ENCODE assay signal across 28 cellular contexts in genomic region chr12:105222326-105222655, GRCh38. TPM values are rescaled to one million over a fixed set of nuclear protein-coding genes. Genes with fewer than 3 reads are reported as not detected.
DNase-seq lines count a peak whose midpoint lies in the region; ATAC-seq, FAIRE-seq and TF ChIP-seq lines count a peak whose summit lies in the region.
"Had no signal": no experiment of that assay in that cellular context is flagged by ENCODE, and none has a peak within 500 bp of the region (broad histone marks: within the 10 kb centered on the region; RNA-seq: fewer than 3 reads in every experiment).

No MANE protein-coding gene starts in this region.

- H3K23ac ChIP-seq in H1 (ENCODE audit: insufficient read length) = no peak overlapping the region

- no peak for TF ChIP-seq RAD21 in H1 (IDR thresholded peaks at IDR 0.05 in 1 of 2, conservative IDR thresholded peaks at IDR 0.05 in 1 of 2; ENCODE audit: low read depth in 2 of 2, low read length in 2 of 2)

- no peak overlapping the region for H4K8ac ChIP-seq in H1 (ENCODE audit: extremely low read depth, insufficient read depth, low read length)

- no peaks in the 10 kb centered on the region for H3K9me3 ChIP-seq in GM23248 (ENCODE audit: low read depth)
- no peaks in the 10 kb centered on the region for H3K9me3 ChIP-seq in H1 (ENCODE audit: insufficient read depth in 2 of 2, low read depth in 1 of 2, low read length in 1 of 2)
- no peaks in the 10 kb centered on the region for H3K9me3 ChIP-seq in prostate gland
- no peaks in the 10 kb centered on the region for H3K9me3 ChIP-seq in CD4-positive, alpha-beta T cell (ENCODE audit: control insufficient read depth, low read length)
- H3K9me3 ChIP-seq: colonic mucosa, esophagus muscularis mucosa, HAP-1, MG63, transverse colon had no signal

- H3K9me3 Mint-ChIP-seq in WTC11 = no peaks in the 10 kb centered on the region
- H3K9me3 Mint-ChIP-seq in CD4-positive, alpha-beta T cell = no peaks in the 10 kb centered on the region
- H3K9me3 Mint-ChIP-seq: activated CD8-positive, alpha-beta T cell treated with anti-CD3 and anti-CD28 coated beads for 36 hours; effector memory CD8-positive, alpha-beta T cell had no signal

- no peaks in the 10 kb centered on the region for H3K27me3 Mint-ChIP-seq in WTC11 (ENCODE audit: low read depth)
- H3K27me3 Mint-ChIP-seq in CD4-positive, alpha-beta T cell = no peaks in the 10 kb centered on the region
- H3K27me3 Mint-ChIP-seq: activated CD8-positive, alpha-beta T cell treated with anti-CD3 and anti-CD28 coated beads for 36 hours; effector memory CD8-positive, alpha-beta T cell had no signal

- H2AFZ ChIP-seq in GM23248 (no peak overlapping the region), H1 (ENCODE audit: low read length) (no peak overlapping the region)

- H3K4me1 ChIP-seq in GM23248 (ENCODE audit: insufficient read depth) = peaks cover 82% of the 10 kb centered on the region
- H3K4me1 ChIP-seq in H1 (replicated peaks in 1 of 4; ENCODE audit: control insufficient read depth in 3 of 4, insufficient read depth in 4 of 4, low read length in 3 of 4) = 0 out of 7 replicates have a peak, but pooled peaks cover 0 to 5% (median 0%) of the 10 kb centered on the region in 4 experiments
- H3K4me1 ChIP-seq in prostate gland (replicated peaks) = peaks cover 50% of the 10 kb centered on the region
- H3K4me1 ChIP-seq: HAP-1 had no signal

- H2BK12ac ChIP-seq in H1 (ENCODE audit: low read depth, low read length) = no peak overlapping the region

- peaks cover 44% of the 10 kb centered on the region for H3F3A ChIP-seq in GM23248 (ENCODE audit: insufficient read depth)

- peak overlapping the region; percentile 19; the same call in 1 of the 2 replicates for H3K27ac Mint-ChIP-seq in WTC11
- H3K27ac Mint-ChIP-seq in CD4-positive, alpha-beta T cell = no peak overlapping the region
- H3K27ac Mint-ChIP-seq: activated CD8-positive, alpha-beta T cell treated with anti-CD3 and anti-CD28 coated beads for 36 hours; effector memory CD8-positive, alpha-beta T cell had no signal

- no peak overlapping the region for H2BK5ac ChIP-seq in H1 (ENCODE audit: low read depth, low read length)

- TF ChIP-seq CTCF in WTC11 (IDR thresholded peaks at IDR 0.05) (no peak), H1 (IDR thresholded peaks at IDR 0.05; ENCODE audit: control extremely low read depth in 1 of 3, insufficient read depth in 1 of 3, low read depth in 1 of 3, low read length in 3 of 3) (no peak), prostate gland (IDR thresholded peaks at IDR 0.05) (no peak)
- TF ChIP-seq CTCF in CD4-positive, alpha-beta T cell (IDR thresholded peaks at IDR 0.05) = no peak

- peak overlapping the region; percentile 28 for H3K27ac ChIP-seq in GM23248
- 0 out of 2 replicates have a peak overlapping the region, but pooled peaks have one; percentile 13 for H3K27ac ChIP-seq in H1 (ENCODE audit: low read depth, low read length)
- H3K27ac ChIP-seq in prostate gland = peak overlapping the region; percentile 53 to 90
- H3K27ac ChIP-seq in CD4-positive, alpha-beta T cell (ENCODE audit: low read depth, low read length) = no peak overlapping the region
- H3K27ac ChIP-seq: colonic mucosa, esophagus muscularis mucosa, RWPE1 had no signal

- POLR2A ChIA-PET in WTC11 (lab: Charles Lee) (no interaction called here), H1 (lab: Charles Lee; ENCODE audit: partially characterized antibody) (interaction anchor here (1.0 to 1.3 kb wide), 2 partner anchors 13 to 155 kb away, joined by 3 to 6 read pairs; partner anchors contain the start of gene APPL2)
- POLR2A ChIA-PET in CD4-positive, alpha-beta T cell (lab: Charles Lee) = no interaction called here

- H3K4me3 Mint-ChIP-seq in WTC11 = no peak overlapping the region
- no peak overlapping the region for H3K4me3 Mint-ChIP-seq in CD4-positive, alpha-beta T cell
- H3K4me3 Mint-ChIP-seq: activated CD8-positive, alpha-beta T cell treated with anti-CD3 and anti-CD28 coated beads for 36 hours; effector memory CD8-positive, alpha-beta T cell had no signal

- H3K4me1 Mint-ChIP-seq in WTC11 = peaks cover 9% of the 10 kb centered on the region
- peaks cover 18% of the 10 kb centered on the region for H3K4me1 Mint-ChIP-seq in CD4-positive, alpha-beta T cell (ENCODE audit: low read depth)

- H3K14ac ChIP-seq in H1 (ENCODE audit: insufficient read length) = no peak overlapping the region

- no peak overlapping the region for H3K56ac ChIP-seq in H1 (replicated peaks; ENCODE audit: insufficient read length, low read depth, low read length)

- CTCF ChIA-PET in WTC11 (lab: Charles Lee) (no interaction called here), H1 (lab: Charles Lee; ENCODE audit: partially characterized antibody) (no interaction called here)
- CTCF ChIA-PET in CD4-positive, alpha-beta T cell (lab: Charles Lee) = no interaction called here

- no peaks in the 10 kb centered on the region for H3K9me2 ChIP-seq in GM23248 (ENCODE audit: insufficient read depth)

- H3K36me3 Mint-ChIP-seq in WTC11 = peaks cover 7% of the 10 kb centered on the region
- peaks cover 94% of the 10 kb centered on the region for H3K36me3 Mint-ChIP-seq in CD4-positive, alpha-beta T cell (ENCODE audit: low read depth)

- no peak overlapping the region for H3K18ac ChIP-seq in H1 (ENCODE audit: extremely low read depth, low read length)

- H3K27me3 ChIP-seq in GM23248 (replicated peaks; ENCODE audit: insufficient read depth) = no peaks in the 10 kb centered on the region
- H3K27me3 ChIP-seq in H1 (replicated peaks in 1 of 4; ENCODE audit: control insufficient read depth in 3 of 4, extremely low read depth in 1 of 4, insufficient read depth in 3 of 4, low read length in 3 of 4) = no peaks in the 10 kb centered on the region
- H3K27me3 ChIP-seq in prostate gland (replicated peaks; ENCODE audit: insufficient read depth) = no peaks in the 10 kb centered on the region
- H3K27me3 ChIP-seq in CD4-positive, alpha-beta T cell (ENCODE audit: control insufficient read depth, insufficient read depth, low read length) = no peaks in the 10 kb centered on the region
- H3K27me3 ChIP-seq: colonic mucosa, esophagus muscularis mucosa, MG63, transverse colon had no signal

- no peak overlapping the region for H2BK120ac ChIP-seq in H1 (replicated peaks; ENCODE audit: low read depth, low read length)

- peaks cover 52% of the 10 kb centered on the region for H3K36me3 ChIP-seq in GM23248 (ENCODE audit: low read depth)
- H3K36me3 ChIP-seq in H1 (ENCODE audit: control insufficient read depth in 2 of 4, insufficient read depth in 4 of 4, low read length in 3 of 4) = peaks cover 0 to 4% (median 0%) of the 10 kb centered on the region in 4 experiments; a peak in 5 of 8 replicates
- no peaks in the 10 kb centered on the region for H3K36me3 ChIP-seq in prostate gland
- H3K36me3 ChIP-seq: colonic mucosa, HAP-1 had no signal

- H3K9ac ChIP-seq in GM23248 = 0 out of 2 replicates have a peak overlapping the region, but pooled peaks have one; percentile 9
- H3K9ac ChIP-seq in H1 (replicated peaks in 1 of 4; ENCODE audit: extremely low read depth in 1 of 4, low read depth in 3 of 4, low read length in 3 of 4) = no peak overlapping the region

- in situ Hi-C loops in GM23248 (cut with MboI) = no loop called here

- peaks cover 95% of the 10 kb centered on the region for H3K79me2 ChIP-seq in GM23248 (ENCODE audit: insufficient read depth)
- H3K79me2 ChIP-seq in H1 (ENCODE audit: control insufficient read depth in 1 of 2, insufficient read depth in 2 of 2, low read length in 2 of 2) = no peaks in the 10 kb centered on the region

- no peak overlapping the region for H2BK15ac ChIP-seq in H1 (ENCODE audit: low read length)

- no peaks in the 10 kb centered on the region for H3K23me2 ChIP-seq in H1 (ENCODE audit: low read depth, low read length)

- H4K20me1 ChIP-seq in GM23248 (ENCODE audit: insufficient read depth) (0 out of 2 replicates have a peak, but pooled peaks cover 4% of the 10 kb centered on the region), H1 (replicated peaks in 1 of 2; ENCODE audit: control insufficient read depth in 1 of 2, insufficient read depth in 2 of 2, low read length in 2 of 2) (no peaks in the 10 kb centered on the region)

- 25 to 32% methylated on average over 4 of the region's 4 CpGs for WGBS in GM23248 (ENCODE audit: low coverage in 1 of 2, low lambda C conversion rate in 2 of 2, missing lambda C conversion rate in 2 of 2), 2 experiments
- 77% methylated on average over 4 of the region's 4 CpGs; no CpG with 5 or more reads in 1 of the 2 experiments for WGBS in H1 (ENCODE audit: extremely low coverage in 1 of 2, insufficient coverage in 1 of 2, insufficient read length in 1 of 2, insufficient replicate concordance in 2 of 2, low coverage in 1 of 2, low lambda C conversion rate in 2 of 2, missing lambda C conversion rate in 1 of 2), 2 experiments
- 63% methylated on average over 4 of the region's 4 CpGs for WGBS in prostate gland

- TF ChIP-seq POLR2A in H1 (IDR thresholded peaks at IDR 0.05; ENCODE audit: control extremely low read depth in 1 of 2, low read depth in 2 of 2, low read length in 2 of 2) (no peak), prostate gland (IDR thresholded peaks at IDR 0.05) (no peak)

- no peaks in the 10 kb centered on the region; the same call in 1 of the 2 replicates for H3K79me1 ChIP-seq in H1 (ENCODE audit: low read depth, low read length)

- no peak overlapping the region for H3K4ac ChIP-seq in H1 (replicated peaks; ENCODE audit: insufficient read length, low read depth, low read length)

- no peak overlapping the region for H2BK20ac ChIP-seq in H1 (ENCODE audit: low read length)

- H3K4me2 ChIP-seq in GM23248 (ENCODE audit: unreplicated experiment) (peak overlapping the region; percentile 9), H1 (ENCODE audit: insufficient read depth in 1 of 2, low read depth in 2 of 2, low read length in 2 of 2) (no peak overlapping the region)

- no peak overlapping the region for H4K5ac ChIP-seq in H1 (ENCODE audit: insufficient read length, low read depth, low read length)

- H4K91ac ChIP-seq in H1 (replicated peaks; ENCODE audit: insufficient read length, low read length) = no peak overlapping the region

- ATAC-seq in WTC11 = no peak; the same call in 1 of the 2 replicates
- ATAC-seq in HG03342 (IDR thresholded peaks at IDR 0.05; ENCODE audit: unreplicated experiment) = no peak
- no peak for ATAC-seq in CD4-positive, alpha-beta T cell (ENCODE audit: poor library complexity)
- ATAC-seq: activated CD8-positive, alpha-beta T cell treated with anti-CD3 and anti-CD28 coated beads for 36 hours; effector memory CD8-positive, alpha-beta T cell had no signal

- H3K4me3 ChIP-seq in GM23248 (no peak overlapping the region), H1 (ENCODE audit: extremely low read depth in 1 of 4, insufficient read depth in 2 of 4, low read depth in 3 of 4, low read length in 4 of 4) (no peak overlapping the region), prostate gland (no peak overlapping the region)
- H3K4me3 ChIP-seq: colonic mucosa, esophagus muscularis mucosa, HAP-1, MG63, transverse colon had no signal

- intact Hi-C loops in prostate gland (cut with DNase I) = no loop called here
- intact Hi-C loops in CD4-positive, alpha-beta T cell (cut with DNase I, micrococcal nuclease) = no loop called here

- no peak overlapping the region for H2AK5ac ChIP-seq in H1 (ENCODE audit: low read depth, low read length)

- FAIRE-seq in H1 (lab: Jason Lieb, UNC) = no peak
- FAIRE-seq: GM19239, HTR-8/SVneo, TTC549 had no signal

- DNase-seq in GM23248 = no peak
- no peak for DNase-seq in WTC11 (ENCODE audit: low spot score)
- no peak for DNase-seq in H1 (ENCODE audit: low read depth in 1 of 2, low spot score in 2 of 2)
- DNase-seq in prostate gland (ENCODE audit: low spot score) = no peak
- no peak for DNase-seq in CD4-positive, alpha-beta T cell
- DNase-seq in middle frontal gyrus (ENCODE audit: extremely low spot score, low spot score) = no peak
- no peak for DNase-seq in NCI-H1048 (lab: John Stamatoyannopoulos, UW)
- DNase-seq: ACHN; activated CD4-positive, alpha-beta T cell treated with anti-CD3 and anti-CD28 coated beads for 1 hour; activated CD8-positive, alpha-beta T cell treated with anti-CD3 and anti-CD28 coated beads for 36 hours; activated effector memory CD4-positive, alpha-beta T cell treated with Interleukin-2 at 50 U/mL for 16 hours; colonic mucosa; effector memory CD8-positive, alpha-beta T cell; foreskin melanocyte; mesenchymal stem cell; MG63; NCI-H446; NCI-H774; stimulated activated CD8-positive, alpha-beta memory T cell treated with anti-CD3 and anti-CD28 coated beads, Interleukin-4, amount 100 ng/mL, for 48 hours; T-helper 1 cell; transverse colon had no signal

- TF ChIP-seq EP300 in H1 (IDR thresholded peaks at IDR 0.05; ENCODE audit: borderline replicate concordance in 1 of 2, low read depth in 2 of 2, low read length in 2 of 2) = no peak

RNA-seq across cellular contexts. Expression of gene APPL2, which starts 13.7 kb away (rescaled TPM):
- 76.8 and 83.0 TPM in 2 replicates for total RNA-seq in GM23248 (2014; rRNA removed; shearing (Covaris generic))
- polyA plus RNA-seq in GM23248 (2016; fragmentation: Nextera tagmentation; extraction: Ambion mirVana) (119 and 122 TPM in 2 replicates), H1 (2011; rRNA removed) (8.9 TPM in 2 replicates)
- total RNA-seq in WTC11 (2021) (16.1 to 21.7 TPM (median 19.9 TPM) in 3 replicates), prostate gland (100 to 1,000 TPM in 1 of 2 donors, 10 to 100 TPM in 1; 72.0 to 110 TPM)
- 19.0 and 22.9 TPM in 2 replicates for total RNA-seq in H1 (2021; fragmentation: NEBNext Ultra II Directional; extraction: Animal tissue kit (Norgen Biotek cat#: 25700))
- 15.1 TPM for polyA plus RNA-seq in H1 (2011; cell fraction: cytosol; rRNA removed)
- polyA plus RNA-seq in H1 (2011; cell fraction: nucleus; rRNA removed) = 18.0 TPM
- 12.3 to 23.4 TPM (median 16.6 TPM) in 4 replicates for polyA plus RNA-seq in H1 (2012, experiment 1 of 2)
- polyA plus RNA-seq in H1 (2012, experiment 2 of 2) = 3.9 TPM
- polyA plus RNA-seq in H1 (2013, experiment 1 of 2) = 13.1 TPM
- 13.5 TPM for polyA plus RNA-seq in H1 (2013, experiment 2 of 2)
- polyA minus RNA-seq in H1 (2011; rRNA and poly(A)+ RNA removed) = 20.5 and 22.6 TPM in 2 replicates
- 11.7 TPM for polyA minus RNA-seq in H1 (2011; cell fraction: cytosol; rRNA and poly(A)+ RNA removed)
- polyA minus RNA-seq in H1 (2011; cell fraction: nucleus; rRNA and poly(A)+ RNA removed) = 40.4 TPM
- total RNA-seq in CD4-positive, alpha-beta T cell = 10 to 100 TPM; 58.8 to 59.9 TPM
